ENCODE assay signal across 11 cellular contexts in genomic region chr5:31194458-31194808, GRCh38. TPM values are rescaled to one million over a fixed set of nuclear protein-coding genes. Genes with fewer than 3 reads are reported as not detected.
DNase-seq lines count a peak whose midpoint lies in the region; ATAC-seq, FAIRE-seq and TF ChIP-seq lines count a peak whose summit lies in the region.
"Had no signal": no experiment of that assay in that cellular context is flagged by ENCODE, and none has a peak within 500 bp of the region (broad histone marks: within the 10 kb centered on the region; RNA-seq: fewer than 3 reads in every experiment).

No MANE protein-coding gene starts in this region.

- no peaks in the 10 kb centered on the region for H3K9me3 Mint-ChIP-seq in activated naive CD4-positive, alpha-beta T cell treated with anti-CD3 and anti-CD28 coated beads, Interleukin-2, amount 10 ng/mL, durations not matched to agents 7 days and 5 days
- H3K9me3 Mint-ChIP-seq: T-helper 1 cell treated with Interleukin-12 subunit alpha and Interleukin-12 subunit beta and Interleukin-4 antibody, amounts not matched to agents 30 μg/mL and 1 μg/mL, for 36 hours had no signal

- H3K9me3 ChIP-seq in left ventricle myocardium inferior (replicated peaks) (no peaks in the 10 kb centered on the region), pancreas (no peaks in the 10 kb centered on the region)

- H3K4me3 ChIP-seq in BJ (ENCODE audit: low read depth, low read length) = peak overlapping the region; percentile 48
- peak overlapping the region; percentile 69 for H3K4me3 ChIP-seq in left ventricle myocardium inferior
- peak overlapping the region in 2 of 4 donors; percentile 28 to 48 for H3K4me3 ChIP-seq in pancreas

- ATAC-seq in SK-N-SH treated with all-trans-retinoic acid at 6 μM for 48 hours = peak; percentile 40
- peak; percentile 9 to 43 (median 28) for ATAC-seq in pancreas
- ATAC-seq in HG03139 (IDR thresholded peaks at IDR 0.05; ENCODE audit: unreplicated experiment) = no peak
- ATAC-seq in HG02759 (IDR thresholded peaks at IDR 0.05; ENCODE audit: unreplicated experiment) = no peak

- H3K27me3 ChIP-seq in BJ (ENCODE audit: control insufficient read depth, insufficient read depth, low read length) (peaks cover 21% of the 10 kb centered on the region), left ventricle myocardium inferior (ENCODE audit: low read depth) (peaks cover 82% of the 10 kb centered on the region), pancreas (peaks cover 0 to 13% (median 3%) of the 10 kb centered on the region in 4 donors)

- H3K27me3 Mint-ChIP-seq in activated naive CD4-positive, alpha-beta T cell treated with anti-CD3 and anti-CD28 coated beads, Interleukin-2, amount 10 ng/mL, durations not matched to agents 7 days and 5 days = peaks cover 40% of the 10 kb centered on the region

- DNase-seq in BJ (ENCODE audit: low read depth) (no peak), left ventricle myocardium inferior (no peak), pancreas (no peak), mucosa of gallbladder (ENCODE audit: low spot score) (no peak)
- no peak for DNase-seq in activated naive CD4-positive, alpha-beta T cell treated with anti-CD3 and anti-CD28 coated beads, Interleukin-2, amount 10 ng/mL, durations not matched to agents 7 days and 5 days
- DNase-seq: central memory CD4-positive, alpha-beta T cell had no signal

- CTCF ChIA-PET in BJ (lab: Yijun Ruan, JAX) = interaction anchor here (0.7 kb wide), 1 partner anchor 9 kb away, joined by 3 read pairs; no protein-coding TSS in a partner anchor
- CTCF ChIA-PET in activated naive CD4-positive, alpha-beta T cell treated with anti-CD3 and anti-CD28 coated beads, Interleukin-2, amount 10 ng/mL, durations not matched to agents 7 days and 5 days (lab: Charles Lee) = no interaction called here

- H3K4me1 Mint-ChIP-seq in activated naive CD4-positive, alpha-beta T cell treated with anti-CD3 and anti-CD28 coated beads, Interleukin-2, amount 10 ng/mL, durations not matched to agents 7 days and 5 days = peaks cover 3% of the 10 kb centered on the region

- no peak overlapping the region for H3K27ac Mint-ChIP-seq in activated naive CD4-positive, alpha-beta T cell treated with anti-CD3 and anti-CD28 coated beads, Interleukin-2, amount 10 ng/mL, durations not matched to agents 7 days and 5 days
- H3K27ac Mint-ChIP-seq: T-helper 1 cell treated with Interleukin-12 subunit alpha and Interleukin-12 subunit beta and Interleukin-4 antibody, amounts not matched to agents 30 μg/mL and 1 μg/mL, for 36 hours had no signal

- H3K4me1 ChIP-seq in left ventricle myocardium inferior = peaks cover 19% of the 10 kb centered on the region
- peaks cover 0 to 10% (median 9%) of the 10 kb centered on the region in 3 donors for H3K4me1 ChIP-seq in pancreas

- 1 to 2% methylated on average over 15 of the region's 15 CpGs for WGBS in pancreas, 2 donors

- POLR2A ChIA-PET in BJ (lab: Charles Lee) = no interaction called here

- peak overlapping the region; percentile 70 for H3K27ac ChIP-seq in left ventricle myocardium inferior (replicated peaks)
- no peak overlapping the region for H3K27ac ChIP-seq in pancreas

- H3K4me3 Mint-ChIP-seq in activated naive CD4-positive, alpha-beta T cell treated with anti-CD3 and anti-CD28 coated beads, Interleukin-2, amount 10 ng/mL, durations not matched to agents 7 days and 5 days = no peak overlapping the region
- H3K4me3 Mint-ChIP-seq: T-helper 1 cell treated with Interleukin-12 subunit alpha and Interleukin-12 subunit beta and Interleukin-4 antibody, amounts not matched to agents 30 μg/mL and 1 μg/mL, for 36 hours had no signal

- intact Hi-C loops in left ventricle myocardium inferior (cut with micrococcal nuclease) (no loop called here), pancreas (cut with DNase I) (no loop called here)

- H3K36me3 ChIP-seq in BJ (ENCODE audit: control insufficient read depth, insufficient read depth, low read length) (no peaks in the 10 kb centered on the region), left ventricle myocardium inferior (no peaks in the 10 kb centered on the region), pancreas (no peaks in the 10 kb centered on the region)

- no peak for TF ChIP-seq CTCF in BJ (IDR thresholded peaks at IDR 0.05; ENCODE audit: insufficient read depth, low read depth, low read length)
- no peak for TF ChIP-seq CTCF in left ventricle myocardium inferior (IDR thresholded peaks at IDR 0.05; ENCODE audit: borderline replicate concordance)
- TF ChIP-seq CTCF in pancreas (IDR thresholded peaks at IDR 0.05) = no peak

- H3K36me3 Mint-ChIP-seq in activated naive CD4-positive, alpha-beta T cell treated with anti-CD3 and anti-CD28 coated beads, Interleukin-2, amount 10 ng/mL, durations not matched to agents 7 days and 5 days = peaks cover 1% of the 10 kb centered on the region

- FAIRE-seq in pancreas (lab: Jason Lieb, UNC) = no peak

TF ChIP-seq in SK-N-SH treated with all-trans-retinoic acid at 6 μM for 48 hours, 23 proteins besides CTCF, POLR2A, EP300 and RAD21:
- TF ChIP-seq, protein P1, sequence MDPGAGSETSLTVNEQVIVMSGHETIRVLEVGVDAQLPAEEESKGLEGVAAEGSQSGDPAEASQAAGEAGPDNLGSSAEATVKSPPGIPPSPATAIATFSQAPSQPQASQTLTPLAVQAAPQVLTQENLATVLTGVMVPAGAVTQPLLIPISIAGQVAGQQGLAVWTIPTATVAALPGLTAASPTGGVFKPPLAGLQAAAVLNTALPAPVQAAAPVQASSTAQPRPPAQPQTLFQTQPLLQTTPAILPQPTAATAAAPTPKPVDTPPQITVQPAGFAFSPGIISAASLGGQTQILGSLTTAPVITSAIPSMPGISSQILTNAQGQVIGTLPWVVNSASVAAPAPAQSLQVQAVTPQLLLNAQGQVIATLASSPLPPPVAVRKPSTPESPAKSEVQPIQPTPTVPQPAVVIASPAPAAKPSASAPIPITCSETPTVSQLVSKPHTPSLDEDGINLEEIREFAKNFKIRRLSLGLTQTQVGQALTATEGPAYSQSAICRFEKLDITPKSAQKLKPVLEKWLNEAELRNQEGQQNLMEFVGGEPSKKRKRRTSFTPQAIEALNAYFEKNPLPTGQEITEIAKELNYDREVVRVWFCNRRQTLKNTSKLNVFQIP (CRISPR knock-in tag; IDR thresholded peaks at IDR 0.05; ENCODE audit: borderline replicate concordance, low read depth) = no peak
- TF ChIP-seq ZNF565 (CRISPR knock-in tag; conservative IDR thresholded peaks at IDR 0.05; ENCODE audit: low read depth) (no peak), ZC3H10 (CRISPR knock-in tag; IDR thresholded peaks at IDR 0.05) (no peak), CSDC2 (CRISPR knock-in tag; IDR thresholded peaks at IDR 0.05) (no peak), GLIS3 (CRISPR knock-in tag; IDR thresholded peaks at IDR 0.05) (no peak)
- TF ChIP-seq, protein P2, sequence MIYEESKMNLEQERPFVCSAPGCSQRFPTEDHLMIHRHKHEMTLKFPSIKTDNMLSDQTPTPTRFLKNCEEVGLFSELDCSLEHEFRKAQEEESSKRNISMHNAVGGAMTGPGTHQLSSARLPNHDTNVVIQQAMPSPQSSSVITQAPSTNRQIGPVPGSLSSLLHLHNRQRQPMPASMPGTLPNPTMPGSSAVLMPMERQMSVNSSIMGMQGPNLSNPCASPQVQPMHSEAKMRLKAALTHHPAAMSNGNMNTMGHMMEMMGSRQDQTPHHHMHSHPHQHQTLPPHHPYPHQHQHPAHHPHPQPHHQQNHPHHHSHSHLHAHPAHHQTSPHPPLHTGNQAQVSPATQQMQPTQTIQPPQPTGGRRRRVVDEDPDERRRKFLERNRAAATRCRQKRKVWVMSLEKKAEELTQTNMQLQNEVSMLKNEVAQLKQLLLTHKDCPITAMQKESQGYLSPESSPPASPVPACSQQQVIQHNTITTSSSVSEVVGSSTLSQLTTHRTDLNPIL (CRISPR knock-in tag; IDR thresholded peaks at IDR 0.05; ENCODE audit: low read depth) = no peak

RNA-seq across cellular contexts. Expression of gene CDH6, which starts 0.9 kb away (rescaled TPM):
- polyA plus RNA-seq in BJ (2011; rRNA removed) = 2.9 and 3.8 TPM in 2 replicates
- 4.6 and 5.5 TPM in 2 replicates for polyA minus RNA-seq in BJ (2011; rRNA and poly(A)+ RNA removed)
- total RNA-seq in left ventricle myocardium inferior = 2.8 TPM
- total RNA-seq in pancreas = 10 to 100 TPM in 1 of 6 donors, 1 to 10 TPM in 2, under 1 TPM in 3; 0.31 to 10.4 (median 0.83) TPM
- polyA plus RNA-seq in pancreas = under 1 TPM; 0.57 to 0.66 TPM
- 75.9 TPM for total RNA-seq in mucosa of gallbladder
- total RNA-seq: LHCN-M2 had no signal

Comparison
In these comparisons a context has a peak if more than half of its experiments do, and no peak if none do; other contexts are left out.
1. ATAC-seq: peak in SK-N-SH treated with all-trans-retinoic acid at 6 μM for 48 hours (single experiment) and pancreas (4 of 4); none in HG03139 (single experiment) and HG02759 (single experiment).